17 cellular contexts compared by ENCODE assay signal in the genomic region with DNA sequence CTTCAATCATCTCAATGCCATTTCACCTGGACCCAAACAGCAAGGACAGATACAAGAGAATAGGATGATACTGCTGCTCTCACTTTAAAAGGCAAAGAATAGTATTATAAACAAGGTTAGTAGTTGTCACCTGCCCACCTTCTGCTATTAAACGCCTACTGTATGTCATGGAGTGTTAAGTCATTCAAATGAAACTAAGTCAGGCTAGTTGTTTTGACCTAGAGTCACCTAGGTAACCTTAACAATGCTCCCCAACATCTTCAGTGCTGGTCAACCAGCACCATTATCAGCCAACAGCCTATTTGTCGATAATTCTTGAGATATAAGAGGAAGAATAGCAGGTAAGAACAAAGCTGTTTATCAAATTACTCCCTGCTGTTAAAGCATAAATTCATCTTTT. TPM values are rescaled to one million over a fixed set of nuclear protein-coding genes. Genes with fewer than 3 reads are reported as not detected.
DNase-seq lines count a peak whose midpoint lies in the region; ATAC-seq, FAIRE-seq and TF ChIP-seq lines count a peak whose summit lies in the region.
"Had no signal": no experiment of that assay in that cellular context is flagged by ENCODE, and none has a peak within 500 bp of the region (broad histone marks: within the 10 kb centered on the region; RNA-seq: fewer than 3 reads in every experiment).

No MANE protein-coding gene starts in this region.

- no peak for ATAC-seq in activated naive CD8-positive, alpha-beta T cell treated with anti-CD3 and anti-CD28 coated beads, Interleukin-2, amount 50 U/mL, for 24 hours
- ATAC-seq in HG03175 (IDR thresholded peaks at IDR 0.05; ENCODE audit: unreplicated experiment) (peak; percentile 42), HG03439 (IDR thresholded peaks at IDR 0.05; ENCODE audit: unreplicated experiment) (no peak)

- H3K36me3 Mint-ChIP-seq in activated naive CD8-positive, alpha-beta T cell treated with anti-CD3 and anti-CD28 coated beads for 36 hours, result peaks cover 18% of the 10 kb centered on the region
- H3K36me3 Mint-ChIP-seq in activated naive CD8-positive, alpha-beta T cell treated with anti-CD3 and anti-CD28 coated beads, Interleukin-2, amount 50 U/mL, for 24 hours (ENCODE audit: low read depth), result peaks cover 22% of the 10 kb centered on the region
- H3K36me3 Mint-ChIP-seq in endodermal cell (ENCODE audit: low read depth), result peaks cover 30% of the 10 kb centered on the region

- peaks cover 33% of the 10 kb centered on the region for H3K4me1 Mint-ChIP-seq in activated naive CD8-positive, alpha-beta T cell treated with anti-CD3 and anti-CD28 coated beads for 36 hours
- peaks cover 30% of the 10 kb centered on the region for H3K4me1 Mint-ChIP-seq in activated naive CD8-positive, alpha-beta T cell treated with anti-CD3 and anti-CD28 coated beads, Interleukin-2, amount 50 U/mL, for 24 hours
- H3K4me1 Mint-ChIP-seq in endodermal cell, result peaks cover 30% of the 10 kb centered on the region

- no peak overlapping the region for H3K4me3 ChIP-seq in endodermal cell (ENCODE audit: low read length)
- H3K4me3 ChIP-seq in small intestine (ENCODE audit: low read depth in 1 of 2, low read length in 2 of 2), result no peak overlapping the region
- H3K4me3 ChIP-seq: BLaER1 treated with 17β-estradiol and CSF1 and Interleukin-3, amounts not matched to agents 10 nM and 100 nM had no signal

- WGBS in endodermal cell (ENCODE audit: insufficient coverage in 1 of 2, insufficient read length in 1 of 2), 2 experiments, result 80 to 100% methylated on average over 1 to 2 of the region's 2 CpGs
- WGBS in small intestine, 3 donors, result 9 to 57% (median 46%) methylated on average over 2 of the region's 2 CpGs

- H3K4me1 ChIP-seq in endodermal cell (ENCODE audit: control insufficient read depth, insufficient read depth, low read length) (peaks cover 8% of the 10 kb centered on the region), small intestine (ENCODE audit: control insufficient read depth in 2 of 2, insufficient read depth in 1 of 2, low read depth in 1 of 2, low read length in 1 of 2) (no peaks in the 10 kb centered on the region)

- H3K27ac ChIP-seq in endodermal cell (ENCODE audit: low read depth, low read length) (no peak overlapping the region), small intestine (ENCODE audit: low read depth in 1 of 2, low read length in 1 of 2) (no peak overlapping the region)
- H3K27ac ChIP-seq: BLaER1 treated with 17β-estradiol and CSF1 and Interleukin-3, amounts not matched to agents 10 nM and 100 nM; HL-60 had no signal

- DNase-seq in activated naive CD8-positive, alpha-beta T cell treated with anti-CD3 and anti-CD28 coated beads for 36 hours, result no peak
- no peak for DNase-seq in activated naive CD8-positive, alpha-beta T cell treated with anti-CD3 and anti-CD28 coated beads, Interleukin-2, amount 50 U/mL, for 24 hours
- DNase-seq in endodermal cell (no peak), small intestine (peak; percentile 6), AG20443 (ENCODE audit: low spot score) (no peak), NCI-H1436 (lab: John Stamatoyannopoulos, UW) (no peak)
- DNase-seq: NCI-H1105 treated with DMSO at 0.1 percent for 48 hours, NCI-H1930, NCI-H2171 treated with DMSO at 0.1 percent for 48 hours, NCI-H446 treated with DMSO at 0.1 percent for 48 hours, RPMI8226, SIG-M5 had no signal

- H3K27me3 Mint-ChIP-seq in activated naive CD8-positive, alpha-beta T cell treated with anti-CD3 and anti-CD28 coated beads for 36 hours, result no peaks in the 10 kb centered on the region
- H3K27me3 Mint-ChIP-seq in activated naive CD8-positive, alpha-beta T cell treated with anti-CD3 and anti-CD28 coated beads, Interleukin-2, amount 50 U/mL, for 24 hours, result no peaks in the 10 kb centered on the region
- H3K27me3 Mint-ChIP-seq in endodermal cell (ENCODE audit: insufficient read depth), result no peaks in the 10 kb centered on the region

- H3K9ac ChIP-seq in endodermal cell (ENCODE audit: extremely low read depth, low read length, poor library complexity, severe bottlenecking), result no peak overlapping the region
- H3K9ac ChIP-seq: BLaER1 treated with 17β-estradiol and CSF1 and Interleukin-3, amounts not matched to agents 10 nM and 100 nM had no signal

- H3K9me3 Mint-ChIP-seq in activated naive CD8-positive, alpha-beta T cell treated with anti-CD3 and anti-CD28 coated beads for 36 hours, result no peaks in the 10 kb centered on the region
- H3K9me3 Mint-ChIP-seq in activated naive CD8-positive, alpha-beta T cell treated with anti-CD3 and anti-CD28 coated beads, Interleukin-2, amount 50 U/mL, for 24 hours, result no peaks in the 10 kb centered on the region
- peaks cover 2% of the 10 kb centered on the region for H3K9me3 Mint-ChIP-seq in endodermal cell

- peak overlapping the region; percentile 0 for H3K27ac Mint-ChIP-seq in activated naive CD8-positive, alpha-beta T cell treated with anti-CD3 and anti-CD28 coated beads for 36 hours
- H3K27ac Mint-ChIP-seq in activated naive CD8-positive, alpha-beta T cell treated with anti-CD3 and anti-CD28 coated beads, Interleukin-2, amount 50 U/mL, for 24 hours, result no peak overlapping the region
- peak overlapping the region; percentile 32 for H3K27ac Mint-ChIP-seq in endodermal cell

- H3K36me3 ChIP-seq in endodermal cell (ENCODE audit: control insufficient read depth, insufficient read depth, low read length) (peaks cover 40% of the 10 kb centered on the region), small intestine (ENCODE audit: control insufficient read depth in 2 of 2, insufficient read depth in 2 of 2, low read length in 2 of 2) (peaks cover 0 to 3% of the 10 kb centered on the region in 2 donors)

- no peak overlapping the region for H3K4me3 Mint-ChIP-seq in activated naive CD8-positive, alpha-beta T cell treated with anti-CD3 and anti-CD28 coated beads for 36 hours
- no peak overlapping the region for H3K4me3 Mint-ChIP-seq in activated naive CD8-positive, alpha-beta T cell treated with anti-CD3 and anti-CD28 coated beads, Interleukin-2, amount 50 U/mL, for 24 hours
- no peak overlapping the region for H3K4me3 Mint-ChIP-seq in endodermal cell

- FAIRE-seq in small intestine (lab: Jason Lieb, UNC), result no peak
- FAIRE-seq: A204.1 had no signal

- no peak for TF ChIP-seq CTCF in endodermal cell (conservative IDR thresholded peaks at IDR 0.05)

- H3K9me3 ChIP-seq in endodermal cell (ENCODE audit: control insufficient read depth, low read length), result peaks cover 6% of the 10 kb centered on the region
- H3K9me3 ChIP-seq in small intestine (ENCODE audit: control insufficient read depth, low read depth), result no peaks in the 10 kb centered on the region
- H3K9me3 ChIP-seq: BLaER1 treated with 17β-estradiol and CSF1 and Interleukin-3, amounts not matched to agents 10 nM and 100 nM had no signal

- H3K27me3 ChIP-seq in endodermal cell (ENCODE audit: control insufficient read depth, insufficient read depth, low read length, poor library complexity, severe bottlenecking) (no peaks in the 10 kb centered on the region), small intestine (ENCODE audit: control insufficient read depth in 2 of 2, insufficient read depth in 2 of 2, low read length in 2 of 2) (no peaks in the 10 kb centered on the region)
- H3K27me3 ChIP-seq: BLaER1 treated with 17β-estradiol and CSF1 and Interleukin-3, amounts not matched to agents 10 nM and 100 nM had no signal

RNA-seq across cellular contexts. Expression of a gene that starts 39.2 kb away (rescaled TPM):
- total RNA-seq in activated naive CD8-positive, alpha-beta T cell treated with anti-CD3 and anti-CD28 coated beads for 36 hours, result 100 to 1,000 TPM; 227 to 262 TPM
- 100 to 1,000 TPM; 177 to 229 TPM for total RNA-seq in endodermal cell
- 98.1 TPM for polyA plus RNA-seq in endodermal cell (2013, experiment 1 of 2)
- 101 TPM for polyA plus RNA-seq in endodermal cell (2013, experiment 2 of 2)
- 10 to 100 TPM; 16.8 to 31.2 (median 20.4) TPM for polyA plus RNA-seq in small intestine

RNA-seq across cellular contexts. Expression of a gene that starts 39.7 kb away (rescaled TPM):
- total RNA-seq in activated naive CD8-positive, alpha-beta T cell treated with anti-CD3 and anti-CD28 coated beads for 36 hours, result 1 to 10 TPM; 1.1 to 1.3 TPM
- total RNA-seq in endodermal cell, result 10 to 100 TPM in 1 of 2 donors, 1 to 10 TPM in 1; 6.7 to 13.3 TPM
- 7.5 TPM for polyA plus RNA-seq in endodermal cell (2013, experiment 1 of 2)
- 7.9 TPM for polyA plus RNA-seq in endodermal cell (2013, experiment 2 of 2)
- polyA plus RNA-seq in small intestine, result 1 to 10 TPM; 1.2 to 1.9 (median 1.3) TPM
